In genomic region chr16:69892378-69892777, GRCh38 we compare ENCODE assay signal across 34 cellular contexts.
"Had no signal": no experiment of that assay in that cellular context is flagged by ENCODE, and none has a peak within 500 bp of the region (broad histone marks: within the 10 kb centered on the region; RNA-seq: fewer than 3 reads in every experiment).

No MANE protein-coding gene starts in this region.

- H3K27me3 ChIP-seq: adrenal gland, Peyer's patch had no signal

- H3K4me3 ChIP-seq: adrenal gland, Peyer's patch had no signal

- H3K4me1 Mint-ChIP-seq: activated B cell treated with CpG ODN at 0.5 μM for 24 hours; central memory CD8-positive, alpha-beta T cell had no signal

- H3K27me3 Mint-ChIP-seq: activated B cell treated with CpG ODN at 0.5 μM for 24 hours; activated CD4-positive, alpha-beta memory T cell treated with anti-CD3 and anti-CD28 coated beads for 36 hours; brain; central memory CD8-positive, alpha-beta T cell; T-cell had no signal

- DNase-seq: activated B cell treated with CpG ODN at 0.5 μM for 24 hours; activated CD4-positive, alpha-beta memory T cell treated with anti-CD3 and anti-CD28 coated beads for 36 hours; activated CD4-positive, alpha-beta T cell treated with anti-CD3 and anti-CD28 coated beads for 4 hours; activated CD4-positive, alpha-beta T cell treated with anti-CD3 and anti-CD28 coated beads, Interleukin-2, amount 50 U/mL, for 1 hour; activated CD4-positive, CD25-positive, alpha-beta regulatory T cell treated with anti-CD3 and anti-CD28 coated beads, Interleukin-2, amount 50 U/mL, for 72 hours; activated CD8-positive, alpha-beta memory T cell treated with anti-CD3 and anti-CD28 coated beads, Interleukin-2, amount 50 U/mL, for 4 hours; activated gamma-delta T cell treated with Interleukin-2 at 50 U/mL for 16 hours; activated naive CD4-positive, alpha-beta T cell treated with anti-CD3 and anti-CD28 coated beads for 36 hours; activated T-cell treated with anti-CD3 and anti-CD28 coated beads for 4 hours; activated T-cell treated with anti-CD3 and anti-CD28 coated beads, Interleukin-2, amount 50 U/mL, for 4 hours; adrenal gland; anterior cingulate cortex; NCI-H1092 treated with DMSO at 0.1 percent for 48 hours; NCI-H1417; NCI-H146; NCI-H187; NCI-H2029 treated with DMSO at 0.1 percent for 48 hours; NCI-H2107; NCI-H2171; NCI-H510A; NCI-H748 treated with DMSO at 0.1 percent for 48 hours; NK-92 treated with Interleukin-12 subunit alpha and Interleukin-12 subunit beta, amount 100 ng/mL, for 24 hours; PC-3; Peyer's patch; RPMI8226; SHP77 treated with DMSO at 0.1 percent for 48 hours; T-cell had no signal

- H3K4me1 ChIP-seq: Peyer's patch had no signal

- H3K9me3 ChIP-seq: adrenal gland, Peyer's patch had no signal

- H3K9me3 Mint-ChIP-seq: activated B cell treated with CpG ODN at 0.5 μM for 24 hours; activated CD4-positive, alpha-beta memory T cell treated with anti-CD3 and anti-CD28 coated beads for 36 hours; activated naive CD4-positive, alpha-beta T cell treated with anti-CD3 and anti-CD28 coated beads for 36 hours; activated naive CD4-positive, alpha-beta T cell treated with anti-CD3 and anti-CD28 coated beads, Interleukin-2, amount 50 U/mL, for 72 hours; activated T-cell treated with anti-CD3 and anti-CD28 coated beads, Interleukin-2, amount 50 U/mL, for 4 hours; activated T-helper 1 cell treated with anti-CD3 and anti-CD28 coated beads, Interleukin-12 subunit alpha, Interleukin-12 subunit beta, Interleukin-2, Interleukin-4 antibody, amounts not matched to agents 30 ng/mL and 10 ng/mL and 1 ng/mL, durations not matched to agents 14 hours and 24 hours and 36 hours; central memory CD8-positive, alpha-beta T cell; T-cell had no signal

- FAIRE-seq: bronchial epithelial cell had no signal

- H3K27ac Mint-ChIP-seq: activated B cell treated with CpG ODN at 0.5 μM for 24 hours; activated CD4-positive, alpha-beta memory T cell treated with anti-CD3 and anti-CD28 coated beads for 36 hours; activated naive CD4-positive, alpha-beta T cell treated with anti-CD3 and anti-CD28 coated beads for 36 hours; activated naive CD4-positive, alpha-beta T cell treated with anti-CD3 and anti-CD28 coated beads, Interleukin-2, amount 50 U/mL, for 72 hours; activated T-helper 1 cell treated with anti-CD3 and anti-CD28 coated beads, Interleukin-12 subunit alpha, Interleukin-12 subunit beta, Interleukin-2, Interleukin-4 antibody, amounts not matched to agents 30 ng/mL and 10 ng/mL and 1 ng/mL, durations not matched to agents 14 hours and 24 hours and 36 hours; T-cell had no signal

- H3K27ac ChIP-seq: adrenal gland, VCaP had no signal

- H3K4me3 Mint-ChIP-seq: activated B cell treated with CpG ODN at 0.5 μM for 24 hours; activated CD4-positive, alpha-beta memory T cell treated with anti-CD3 and anti-CD28 coated beads for 36 hours; activated naive CD4-positive, alpha-beta T cell treated with anti-CD3 and anti-CD28 coated beads for 36 hours; activated T-cell treated with anti-CD3 and anti-CD28 coated beads, Interleukin-2, amount 50 U/mL, for 4 hours; activated T-helper 1 cell treated with anti-CD3 and anti-CD28 coated beads, Interleukin-12 subunit alpha, Interleukin-12 subunit beta, Interleukin-2, Interleukin-4 antibody, amounts not matched to agents 30 ng/mL and 10 ng/mL and 1 ng/mL, durations not matched to agents 14 hours and 24 hours and 36 hours; brain; central memory CD8-positive, alpha-beta T cell; T-cell had no signal

- ATAC-seq: activated naive CD4-positive, alpha-beta T cell treated with anti-CD3 and anti-CD28 coated beads, Interleukin-2, amount 50 U/mL, for 72 hours; activated T-cell treated with anti-CD3 and anti-CD28 coated beads, Interleukin-2, amount 50 U/mL, for 4 hours; PC-3; SK-N-SH treated with all-trans-retinoic acid at 6 μM for 48 hours; T-cell had no signal
